Comparison of ENCODE assay signal across 8 cellular contexts in genomic region chr2:121649402-121649651, GRCh38.
DNase-seq lines count a peak whose midpoint lies in the region; ATAC-seq, FAIRE-seq and TF ChIP-seq lines count a peak whose summit lies in the region.

TSS of gene CLASP1 (minus strand) at chr2:121649462. CDS start at chr2:121605895, 43,567 bp downstream.

- H2AFZ ChIP-seq in OCI-LY3 (ENCODE audit: low read depth, low read length) = peak within 1 kb of the TSS; percentile 94

- H3K36me3 ChIP-seq in OCI-LY3 (replicated peaks; ENCODE audit: low read depth, low read length) = no peaks in the 10 kb centered on the region

- ATAC-seq in GM21367 (IDR thresholded peaks at IDR 0.05; ENCODE audit: unreplicated experiment) = peak; percentile 90

- no peak for TF ChIP-seq CTCF in OCI-LY3 (IDR thresholded peaks at IDR 0.05; ENCODE audit: low read depth, low read length)

- H3K27me3 ChIP-seq in OCI-LY3 (ENCODE audit: low read depth, low read length) = no peaks in the 10 kb centered on the region

- H3K9me3 ChIP-seq in OCI-LY3 (ENCODE audit: insufficient read depth, low read length) = no peaks in the 10 kb centered on the region

- H3K4me3 ChIP-seq in OCI-LY3 (ENCODE audit: low read length) = peak within 1 kb of the TSS; percentile 88

- no peak for FAIRE-seq in HTR-8/SVneo (lab: Jason Lieb, UNC)

- H3K9ac ChIP-seq in OCI-LY3 (ENCODE audit: low read length) = peak within 1 kb of the TSS; percentile 99

- H3K79me2 ChIP-seq in OCI-LY3 (ENCODE audit: low read length) = peaks cover 76% of the 10 kb centered on the region

- DNase-seq in COLO668 (lab: John Stamatoyannopoulos, UW; ENCODE audit: unreplicated experiment) = peak; percentile 96
- peak; percentile 98 for DNase-seq in HTR-8/SVneo (ENCODE audit: insufficient read length, low spot score)
- peak; percentile 87 for DNase-seq in activated T-cell treated with anti-CD3 and anti-CD28 coated beads for 4 hours
- DNase-seq in epidermal melanocyte (ENCODE audit: insufficient read length, low spot score) = peak; percentile 94
- peak; percentile 98 for DNase-seq in middle frontal gyrus (ENCODE audit: extremely low spot score, low spot score)
- DNase-seq in stimulated activated CD8-positive, alpha-beta memory T cell treated with anti-CD3 and anti-CD28 coated beads, Interleukin-4, amount 100 ng/mL, for 24 hours (ENCODE audit: low read depth) = peak; percentile 93

- H3K4me2 ChIP-seq in OCI-LY3 (ENCODE audit: low read length) = peak within 1 kb of the TSS; percentile 98

- peak within 1 kb of the TSS; percentile 94 for H3K27ac ChIP-seq in OCI-LY3 (ENCODE audit: low read length)

- H4K20me1 ChIP-seq in OCI-LY3 (ENCODE audit: insufficient read depth, low read length) = peaks cover 16% of the 10 kb centered on the region; the same call in 1 of the 2 replicates

- H3K4me1 ChIP-seq in OCI-LY3 (ENCODE audit: low read length) = peaks cover 13% of the 10 kb centered on the region

Comparison
In these comparisons a context has a peak if more than half of its experiments do, and no peak if none do; other contexts are left out.
1. Peak in every context shown above with its lines: DNase-seq, ATAC-seq, H3K4me3 ChIP-seq and H3K27ac ChIP-seq.